16 cellular contexts compared by ENCODE assay signal in genomic region chr4:112270643-112271484, GRCh38. TPM values are rescaled to one million over a fixed set of nuclear protein-coding genes. Genes with fewer than 3 reads are reported as not detected.
DNase-seq lines count a peak whose midpoint lies in the region; ATAC-seq and TF ChIP-seq lines count a peak whose summit lies in the region.
"Had no signal": no experiment of that assay in that cellular context is flagged by ENCODE, and none has a peak within 500 bp of the region (broad histone marks: within the 10 kb centered on the region; RNA-seq: fewer than 3 reads in every experiment).

No MANE protein-coding gene starts in this region.

- peak overlapping the region; percentile 51 for H3K4me3 Mint-ChIP-seq in natural killer cell treated with Interleukin-12 subunit alpha and Interleukin-12 subunit beta and Interleukin-15 and Interleukin-18, amount 100 ng/mL, for 72 hours
- H3K4me3 Mint-ChIP-seq in natural killer cell, result no peak overlapping the region
- H3K4me3 Mint-ChIP-seq: CD8-positive, alpha-beta memory T cell; IgD-negative memory B cell had no signal

- no peak for TF ChIP-seq CTCF in natural killer cell (IDR thresholded peaks at IDR 0.05)
- no peak for TF ChIP-seq CTCF in fibroblast of lung (conservative IDR thresholded peaks at IDR 0.05 in 1 of 2, IDR thresholded peaks at IDR 0.05 in 1 of 2; ENCODE audit: low read depth in 1 of 2, low read length in 2 of 2)

- no peak overlapping the region for H3K4me3 ChIP-seq in fibroblast of lung (replicated peaks in 1 of 4; ENCODE audit: control extremely low read depth in 1 of 4, insufficient read depth in 1 of 4, low read depth in 3 of 4, low read length in 4 of 4)
- H3K4me3 ChIP-seq: lung, uterus had no signal

- no peaks in the 10 kb centered on the region for H3K79me2 ChIP-seq in fibroblast of lung (ENCODE audit: control insufficient read depth, insufficient read depth, low read length)

- peaks cover 4% of the 10 kb centered on the region for H3K9me3 Mint-ChIP-seq in natural killer cell treated with Interleukin-12 subunit alpha and Interleukin-12 subunit beta and Interleukin-15 and Interleukin-18, amount 100 ng/mL, for 72 hours
- H3K9me3 Mint-ChIP-seq in natural killer cell, result no peaks in the 10 kb centered on the region
- H3K9me3 Mint-ChIP-seq: CD8-positive, alpha-beta memory T cell; IgD-negative memory B cell had no signal

- peaks cover 8% of the 10 kb centered on the region for H3K36me3 Mint-ChIP-seq in natural killer cell treated with Interleukin-12 subunit alpha and Interleukin-12 subunit beta and Interleukin-15 and Interleukin-18, amount 100 ng/mL, for 72 hours
- H3K36me3 Mint-ChIP-seq in natural killer cell, result no peaks in the 10 kb centered on the region

- H3K27ac Mint-ChIP-seq in natural killer cell treated with Interleukin-12 subunit alpha and Interleukin-12 subunit beta and Interleukin-15 and Interleukin-18, amount 100 ng/mL, for 72 hours, result peak overlapping the region; percentile 34 to 64
- H3K27ac Mint-ChIP-seq in natural killer cell, result no peak overlapping the region

- H3K4me1 Mint-ChIP-seq in natural killer cell treated with Interleukin-12 subunit alpha and Interleukin-12 subunit beta and Interleukin-15 and Interleukin-18, amount 100 ng/mL, for 72 hours (ENCODE audit: low read depth in 2 of 2), result peaks cover 33 to 41% of the 10 kb centered on the region in 2 donors
- no peaks in the 10 kb centered on the region for H3K4me1 Mint-ChIP-seq in natural killer cell

- H2AFZ ChIP-seq in fibroblast of lung (ENCODE audit: low read length), result no peak overlapping the region

- no peak for DNase-seq in natural killer cell treated with Interleukin-12 subunit alpha and Interleukin-12 subunit beta and Interleukin-15 and Interleukin-18, amount 100 ng/mL, for 72 hours (ENCODE audit: low spot score)
- no peak for DNase-seq in natural killer cell
- DNase-seq in RKO (ENCODE audit: low spot score), result peak; percentile 93
- DNase-seq in fibroblast of lung (ENCODE audit: low read depth in 2 of 2), result peak; percentile 77 to 82
- DNase-seq in OCI-M1 (lab: John Stamatoyannopoulos, UW), result no peak
- DNase-seq in GM19238 (ENCODE audit: insufficient read length, low spot score), result no peak
- DNase-seq in DMS79 treated with DMSO at 0.1 percent for 48 hours (lab: John Stamatoyannopoulos, UW), result no peak
- DNase-seq: CD8-positive, alpha-beta memory T cell; central memory CD4-positive, alpha-beta T cell; NCI-H446 treated with DMSO at 0.1 percent for 48 hours; posterior cingulate gyrus; SK-N-SH; uterus had no signal

- H3K36me3 ChIP-seq in fibroblast of lung (ENCODE audit: control insufficient read depth, insufficient read depth, low read length), result no peaks in the 10 kb centered on the region
- H3K36me3 ChIP-seq: uterus had no signal

- H3K27me3 ChIP-seq in fibroblast of lung (ENCODE audit: control insufficient read depth, insufficient read depth, low read length), result no peaks in the 10 kb centered on the region
- H3K27me3 ChIP-seq: uterus had no signal

- H3K4me1 ChIP-seq in fibroblast of lung (ENCODE audit: control insufficient read depth, extremely low read depth, insufficient read depth, low read length), result peaks cover 7% of the 10 kb centered on the region
- H3K4me1 ChIP-seq: uterus had no signal

- no peaks in the 10 kb centered on the region for H3K27me3 Mint-ChIP-seq in natural killer cell treated with Interleukin-12 subunit alpha and Interleukin-12 subunit beta and Interleukin-15 and Interleukin-18, amount 100 ng/mL, for 72 hours
- no peaks in the 10 kb centered on the region for H3K27me3 Mint-ChIP-seq in natural killer cell (ENCODE audit: low read depth in 2 of 2)
- H3K27me3 Mint-ChIP-seq: CD8-positive, alpha-beta memory T cell; IgD-negative memory B cell had no signal

- H3K4me2 ChIP-seq in fibroblast of lung (ENCODE audit: extremely low read depth, insufficient read depth, low read length), result no peak overlapping the region
- H3K4me2 ChIP-seq: SK-N-SH had no signal

- H3K9me3 ChIP-seq in fibroblast of lung (ENCODE audit: control insufficient read depth, insufficient read depth, low read depth, low read length), result no peaks in the 10 kb centered on the region
- H3K9me3 ChIP-seq: SK-N-SH, uterus had no signal

- H4K20me1 ChIP-seq in fibroblast of lung (ENCODE audit: control insufficient read depth, extremely low read depth, insufficient read depth, low read length), result no peaks in the 10 kb centered on the region

- peak overlapping the region; percentile 18 for H3K27ac ChIP-seq in fibroblast of lung (ENCODE audit: insufficient read depth, low read length)
- H3K27ac ChIP-seq: uterus had no signal

- no peak overlapping the region for H3K9ac ChIP-seq in fibroblast of lung (ENCODE audit: insufficient read depth, low read length)
- H3K9ac ChIP-seq: SK-N-SH had no signal

- intact Hi-C loops in natural killer cell (cut with micrococcal nuclease), result no loop called here

- peak; percentile 67 to 72 for ATAC-seq in natural killer cell treated with Interleukin-12 subunit alpha and Interleukin-12 subunit beta and Interleukin-15 and Interleukin-18, amount 100 ng/mL, for 72 hours
- ATAC-seq in natural killer cell (no peak), GM19455 (IDR thresholded peaks at IDR 0.05; ENCODE audit: unreplicated experiment) (no peak)

RNA-seq across cellular contexts. Expression of gene TIFA, which starts 14.8 kb away (rescaled TPM):
- 100 to 1,000 TPM in 1 of 2 donors, 10 to 100 TPM in 1; 64.5 to 101 TPM for total RNA-seq in natural killer cell treated with Interleukin-12 subunit alpha and Interleukin-12 subunit beta and Interleukin-15 and Interleukin-18, amount 100 ng/mL, for 72 hours
- total RNA-seq in natural killer cell (10 to 100 TPM in 2 of 3 donors, 1 to 10 TPM in 1; 7.5 to 16.1 (median 13.1) TPM), fibroblast of lung (3.9 and 4.6 TPM in 2 replicates)
- polyA plus RNA-seq in fibroblast of lung, result 4.2 and 5.0 TPM in 2 replicates
- 4.0 and 4.4 TPM in 2 replicates for polyA plus RNA-seq in fibroblast of lung (2012)
- polyA minus RNA-seq in fibroblast of lung (ENCODE audit: low replicate concordance), result 0.22 TPM in 1 of 2 replicates, not detected in the other

RNA-seq across cellular contexts. Expression of gene ALPK1, which starts 26.3 kb away (rescaled TPM):
- total RNA-seq in natural killer cell treated with Interleukin-12 subunit alpha and Interleukin-12 subunit beta and Interleukin-15 and Interleukin-18, amount 100 ng/mL, for 72 hours, result 10 to 100 TPM; 33.3 to 49.5 TPM
- total RNA-seq in natural killer cell, result 1 to 10 TPM; 1.9 to 6.5 (median 3.9) TPM
- total RNA-seq in fibroblast of lung, result 30.8 and 50.2 TPM in 2 replicates
- polyA plus RNA-seq in fibroblast of lung, result 6.2 and 9.3 TPM in 2 replicates
- polyA plus RNA-seq in fibroblast of lung (2012), result 4.3 and 7.2 TPM in 2 replicates
- 2.9 and 3.9 TPM in 2 replicates for polyA minus RNA-seq in fibroblast of lung (ENCODE audit: low replicate concordance)

RNA-seq across cellular contexts. Expression of gene AP1AR, which starts 39.3 kb away (rescaled TPM):
- 10 to 100 TPM; 20.0 to 21.0 TPM for total RNA-seq in natural killer cell treated with Interleukin-12 subunit alpha and Interleukin-12 subunit beta and Interleukin-15 and Interleukin-18, amount 100 ng/mL, for 72 hours
- total RNA-seq in natural killer cell (1 to 10 TPM; 7.5 to 9.4 (median 7.5) TPM), fibroblast of lung (22.1 and 30.9 TPM in 2 replicates)
- polyA plus RNA-seq in fibroblast of lung, result 8.4 and 9.4 TPM in 2 replicates
- 5.6 and 6.6 TPM in 2 replicates for polyA plus RNA-seq in fibroblast of lung (2012)
- 0.41 and 0.94 TPM in 2 replicates for polyA minus RNA-seq in fibroblast of lung (ENCODE audit: low replicate concordance)

Comparison
In these comparisons a context has a peak if more than half of its experiments do, and no peak if none do; other contexts are left out.
1. ATAC-seq: peak in natural killer cell treated with Interleukin-12 subunit alpha and Interleukin-12 subunit beta and Interleukin-15 and Interleukin-18, amount 100 ng/mL, for 72 hours (2 of 2); none in natural killer cell (0 of 3) and GM19455 (single experiment).
2. H3K27ac Mint-ChIP-seq: peak in natural killer cell treated with Interleukin-12 subunit alpha and Interleukin-12 subunit beta and Interleukin-15 and Interleukin-18, amount 100 ng/mL, for 72 hours (2 of 2); none in natural killer cell (0 of 2).
3. DNase-seq: peak in RKO (single experiment) and fibroblast of lung (2 of 2); none in natural killer cell treated with Interleukin-12 subunit alpha and Interleukin-12 subunit beta and Interleukin-15 and Interleukin-18, amount 100 ng/mL, for 72 hours (single experiment), natural killer cell (single experiment), OCI-M1 (single experiment), GM19238 (single experiment) and DMS79 treated with DMSO at 0.1 percent for 48 hours (single experiment).